29 cellular contexts compared by ENCODE assay signal in the genomic region with DNA sequence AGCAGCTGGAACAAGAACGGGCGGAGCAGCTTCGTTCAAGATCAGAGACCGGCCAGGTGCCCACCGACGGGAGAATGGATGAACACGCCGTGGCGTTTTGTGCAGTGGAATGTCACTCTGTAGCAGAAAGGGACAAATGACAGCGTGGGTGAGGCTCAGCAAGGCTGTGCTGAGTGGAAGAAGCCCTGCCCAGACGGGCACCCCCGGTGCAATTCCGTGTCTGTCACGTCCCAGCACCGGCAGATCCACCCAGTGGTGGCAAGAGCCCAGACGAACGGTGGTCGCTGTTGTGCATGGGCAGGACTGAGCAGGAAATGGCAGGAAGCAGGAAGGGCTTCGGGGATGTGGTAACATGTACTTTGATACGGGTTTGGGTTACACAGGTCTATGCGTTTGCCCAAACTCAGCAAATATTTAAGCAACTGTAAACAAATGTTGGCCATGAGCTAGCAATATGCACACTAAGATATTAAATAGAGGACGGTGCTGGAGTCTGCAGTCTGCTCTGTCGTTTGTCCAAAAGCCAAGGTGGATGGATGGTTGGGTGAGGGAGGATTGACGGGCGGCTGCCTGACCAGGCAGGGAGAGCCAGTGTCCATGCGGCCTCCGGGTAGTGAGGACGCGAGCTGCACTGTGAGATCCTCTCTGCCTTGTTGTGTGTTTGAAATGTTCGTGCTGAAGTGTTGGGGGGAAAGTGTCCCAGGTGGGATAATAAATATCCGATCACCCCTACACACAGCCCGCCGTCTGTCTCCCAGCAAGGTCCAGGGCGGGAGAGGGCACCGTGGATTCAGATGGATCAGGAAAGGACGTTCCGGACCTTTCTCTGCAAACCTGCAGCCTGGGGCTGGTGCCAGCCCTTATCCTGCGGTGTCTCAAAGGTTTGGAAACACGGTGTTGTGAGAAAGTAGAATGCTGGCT. TPM values are rescaled to one million over a fixed set of nuclear protein-coding genes. Genes with fewer than 3 reads are reported as not detected.
DNase-seq lines count a peak whose midpoint lies in the region; ATAC-seq and TF ChIP-seq lines count a peak whose summit lies in the region.
"Had no signal": no experiment of that assay in that cellular context is flagged by ENCODE, and none has a peak within 500 bp of the region (broad histone marks: within the 10 kb centered on the region; RNA-seq: fewer than 3 reads in every experiment).

No MANE protein-coding gene starts in this region.

- BruUV-seq in OCI-LY7 (replicated peaks; lab: Mats Ljungman, UMichigan): no TSS peak

- no peak for TF ChIP-seq POLR2A in body of pancreas (IDR thresholded peaks at IDR 0.05)

- no peaks in the 10 kb centered on the region for H4K20me1 ChIP-seq in OCI-LY7 (ENCODE audit: insufficient read depth, low read length)

- no peak overlapping the region for H2BK12ac ChIP-seq in trophoblast cell (ENCODE audit: low read length)

- H4K12ac ChIP-seq in trophoblast cell (ENCODE audit: low read depth, low read length): no peak overlapping the region

- H3K9ac ChIP-seq in endodermal cell (ENCODE audit: extremely low read depth, low read length, poor library complexity, severe bottlenecking): no peak overlapping the region
- no peak overlapping the region for H3K9ac ChIP-seq in trophoblast cell (ENCODE audit: low read length)
- H3K9ac ChIP-seq: GM23248 had no signal

- peaks cover 0 to 6% (median 3%) of the 10 kb centered on the region in 3 donors for H3K27me3 Mint-ChIP-seq in CD14-positive monocyte (ENCODE audit: low read depth in 3 of 3)
- peaks cover 1% of the 10 kb centered on the region for H3K27me3 Mint-ChIP-seq in endodermal cell (ENCODE audit: insufficient read depth)

- H2BK120ac ChIP-seq in trophoblast cell (ENCODE audit: insufficient read depth, low read length, poor library complexity): no peak overlapping the region

- no peak overlapping the region for H3K23ac ChIP-seq in trophoblast cell (ENCODE audit: low read length)

- H3K4me3 ChIP-seq in endodermal cell (ENCODE audit: low read length): no peak overlapping the region
- no peak overlapping the region for H3K4me3 ChIP-seq in trophoblast cell (ENCODE audit: low read depth, low read length)
- H3K4me3 ChIP-seq in OCI-LY7 (ENCODE audit: low read depth, low read length, poor library complexity, severe bottlenecking): no peak overlapping the region
- no peak overlapping the region for H3K4me3 ChIP-seq in body of pancreas
- H3K4me3 ChIP-seq: ascending aorta, dorsolateral prefrontal cortex, gastroesophageal sphincter, GM23248 had no signal

- WGBS in endodermal cell (ENCODE audit: insufficient coverage in 1 of 2, insufficient read length in 1 of 2), 2 experiments: 89 to 91% methylated on average over 20 to 38 of the region's 39 CpGs
- WGBS in trophoblast cell (ENCODE audit: extremely low coverage, insufficient coverage, insufficient read length): no CpG with 5 or more reads among the region's 39 CpGs
- 43 to 48% methylated on average over 39 of the region's 39 CpGs for WGBS in body of pancreas, 2 donors

- H3K27ac ChIP-seq in endodermal cell (ENCODE audit: low read depth, low read length) (no peak overlapping the region), trophoblast cell (ENCODE audit: low read depth, low read length) (no peak overlapping the region), OCI-LY7 (ENCODE audit: low read depth, low read length, poor library complexity, severe bottlenecking) (no peak overlapping the region), body of pancreas (no peak overlapping the region)
- H3K27ac ChIP-seq: ascending aorta, dorsolateral prefrontal cortex, gastroesophageal sphincter, GM23248, HL-60, RWPE1 had no signal

- no peak overlapping the region for H4K91ac ChIP-seq in trophoblast cell (ENCODE audit: low read depth, low read length)

- H3K9me3 ChIP-seq in endodermal cell (ENCODE audit: control insufficient read depth, low read length) (no peaks in the 10 kb centered on the region), trophoblast cell (ENCODE audit: insufficient read depth, low read depth, low read length) (peaks cover under 1% of the 10 kb centered on the region), OCI-LY7 (ENCODE audit: low read length) (no peaks in the 10 kb centered on the region), body of pancreas (no peaks in the 10 kb centered on the region)
- H3K9me3 ChIP-seq: ascending aorta, gastroesophageal sphincter had no signal

- DNase-seq in CD14-positive monocyte (ENCODE audit: low spot score) (no peak), Kasumi-1 (lab: John Stamatoyannopoulos, UW) (peak; percentile 33 to 34), endodermal cell (peak; percentile 34), trophoblast cell (peak in 1 of 2 donors; percentile 61), OCI-LY7 (ENCODE audit: low spot score) (no peak), body of pancreas (no peak), NCI-H1930 (lab: John Stamatoyannopoulos, UW) (no peak)
- DNase-seq: activated CD4-positive, alpha-beta memory T cell treated with anti-CD3 and anti-CD28 coated beads for 36 hours; activated CD4-positive, CD25-positive, alpha-beta regulatory T cell treated with anti-CD3 and anti-CD28 coated beads, Interleukin-2, amount 50 U/mL, for 72 hours; activated CD8-positive, alpha-beta memory T cell treated with anti-CD3 and anti-CD28 coated beads, Interleukin-2, amount 50 U/mL, for 48 hours; dorsolateral prefrontal cortex; GM23248; hypothalamus; left ventricle myocardium superior; midbrain; NCI-H1417; NCI-H2081 treated with DMSO at 0.1 percent for 48 hours; NCI-H345; NCI-H774; stimulated activated CD4-positive, alpha-beta T cell treated with anti-CD3 and anti-CD28 coated beads, Interleukin-2, amount 100 ng/mL, for 48 hours had no signal

- peak overlapping the region; percentile 18 for H3K14ac ChIP-seq in trophoblast cell (ENCODE audit: low read length)

- H3K27ac Mint-ChIP-seq in CD14-positive monocyte (peak overlapping the region in 1 of 7 donors; percentile 3), endodermal cell (no peak overlapping the region)
- H3K27ac Mint-ChIP-seq: activated CD4-positive, alpha-beta memory T cell treated with anti-CD3 and anti-CD28 coated beads for 36 hours; activated naive CD8-positive, alpha-beta T cell had no signal

- H3K4me1 ChIP-seq in endodermal cell (ENCODE audit: control insufficient read depth, insufficient read depth, low read length) (no peaks in the 10 kb centered on the region), trophoblast cell (ENCODE audit: control insufficient read depth in 1 of 2, insufficient read depth in 2 of 2, low read length in 2 of 2) (peaks cover 10 to 16% of the 10 kb centered on the region in 2 experiments), OCI-LY7 (ENCODE audit: insufficient read depth, low read length, poor library complexity, severe bottlenecking) (no peaks in the 10 kb centered on the region), body of pancreas (no peaks in the 10 kb centered on the region)
- H3K4me1 ChIP-seq: ascending aorta had no signal

- H3K36me3 ChIP-seq in endodermal cell (ENCODE audit: control insufficient read depth, insufficient read depth, low read length) (no peaks in the 10 kb centered on the region), trophoblast cell (ENCODE audit: control insufficient read depth in 1 of 2, insufficient read depth in 2 of 2, low read length in 2 of 2) (no peaks in the 10 kb centered on the region), OCI-LY7 (ENCODE audit: insufficient read depth, low read length) (no peaks in the 10 kb centered on the region), body of pancreas (replicated peaks in 1 of 2; ENCODE audit: insufficient read depth in 1 of 2, low read depth in 2 of 2) (no peaks in the 10 kb centered on the region)
- H3K36me3 ChIP-seq: ascending aorta, gastroesophageal sphincter had no signal

- H2BK5ac ChIP-seq in trophoblast cell (ENCODE audit: low read depth, low read length, poor library complexity): no peak overlapping the region

- H2AFZ ChIP-seq in trophoblast cell (ENCODE audit: insufficient read depth, low read length, poor library complexity) (no peak overlapping the region), OCI-LY7 (ENCODE audit: low read length) (no peak overlapping the region)
- H2AFZ ChIP-seq: GM23248 had no signal

- H3K36me3 Mint-ChIP-seq in CD14-positive monocyte: peaks cover 0 to 3% of the 10 kb centered on the region in 2 donors
- no peaks in the 10 kb centered on the region for H3K36me3 Mint-ChIP-seq in endodermal cell (ENCODE audit: low read depth)
- H3K36me3 Mint-ChIP-seq: activated CD4-positive, alpha-beta memory T cell treated with anti-CD3 and anti-CD28 coated beads for 36 hours; activated naive CD8-positive, alpha-beta T cell; natural killer cell treated with Interleukin-12 subunit alpha and Interleukin-12 subunit beta and Interleukin-15 and Interleukin-18, amount 100 ng/mL, for 72 hours had no signal

- CTCF ChIA-PET in OCI-LY7 (lab: Charles Lee; ENCODE audit: unreplicated experiment): no interaction called here

- H4K8ac ChIP-seq in trophoblast cell (ENCODE audit: low read depth, low read length): no peak overlapping the region

- no peak overlapping the region for H3K4ac ChIP-seq in trophoblast cell (ENCODE audit: low read depth, low read length)

- intact Hi-C loops in CD14-positive monocyte (cut with micrococcal nuclease) (no loop called here), OCI-LY7 (cut with micrococcal nuclease; ENCODE audit: unreplicated experiment) (no loop called here), body of pancreas (cut with DNase I) (no loop called here)

- peak overlapping the region; percentile 12 to 74 for H3K4me3 Mint-ChIP-seq in CD14-positive monocyte
- no peak overlapping the region for H3K4me3 Mint-ChIP-seq in endodermal cell
- H3K4me3 Mint-ChIP-seq: activated CD4-positive, alpha-beta memory T cell treated with anti-CD3 and anti-CD28 coated beads for 36 hours; activated naive CD8-positive, alpha-beta T cell; natural killer cell treated with Interleukin-12 subunit alpha and Interleukin-12 subunit beta and Interleukin-15 and Interleukin-18, amount 100 ng/mL, for 72 hours had no signal

- H3K27me3 ChIP-seq in endodermal cell (ENCODE audit: control insufficient read depth, insufficient read depth, low read length, poor library complexity, severe bottlenecking) (no peaks in the 10 kb centered on the region), trophoblast cell (ENCODE audit: insufficient read depth, low read length) (no peaks in the 10 kb centered on the region), body of pancreas (peaks cover 0 to 5% of the 10 kb centered on the region in 2 donors)
- H3K27me3 ChIP-seq: ascending aorta had no signal

- POLR2A ChIA-PET in OCI-LY7 (lab: Charles Lee): no interaction called here

- H2AK5ac ChIP-seq in trophoblast cell (ENCODE audit: low read length): no peak overlapping the region

- H3K79me2 ChIP-seq in trophoblast cell (ENCODE audit: control insufficient read depth, insufficient read depth, low read length, poor library complexity) (no peaks in the 10 kb centered on the region), OCI-LY7 (ENCODE audit: insufficient read depth, low read depth, low read length) (no peaks in the 10 kb centered on the region)

- no peak for ATAC-seq in body of pancreas
- ATAC-seq: gastroesophageal sphincter, left ventricle myocardium superior had no signal

- no peak overlapping the region for H3K18ac ChIP-seq in trophoblast cell (ENCODE audit: low read length)

- peaks cover 2% of the 10 kb centered on the region for H3K79me1 ChIP-seq in trophoblast cell (ENCODE audit: low read length)

- TF ChIP-seq CTCF in CD14-positive monocyte (IDR thresholded peaks at IDR 0.05) (no peak), endodermal cell (conservative IDR thresholded peaks at IDR 0.05) (no peak), OCI-LY7 (conservative IDR thresholded peaks at IDR 0.05; ENCODE audit: low read length) (no peak), body of pancreas (IDR thresholded peaks at IDR 0.05) (no peak)

- H3K9me2 ChIP-seq in OCI-LY7 (ENCODE audit: insufficient read depth, low read length): no peaks in the 10 kb centered on the region

- peaks cover 0 to 9% (median 2%) of the 10 kb centered on the region in 7 donors for H3K9me3 Mint-ChIP-seq in CD14-positive monocyte
- no peaks in the 10 kb centered on the region for H3K9me3 Mint-ChIP-seq in endodermal cell
- H3K9me3 Mint-ChIP-seq: activated CD4-positive, alpha-beta memory T cell treated with anti-CD3 and anti-CD28 coated beads for 36 hours; natural killer cell treated with Interleukin-12 subunit alpha and Interleukin-12 subunit beta and Interleukin-15 and Interleukin-18, amount 100 ng/mL, for 72 hours had no signal

- H3K4me2 ChIP-seq in trophoblast cell (ENCODE audit: low read length) (no peak overlapping the region), OCI-LY7 (ENCODE audit: low read length) (no peak overlapping the region)

- peaks cover 69% of the 10 kb centered on the region for H3K4me1 Mint-ChIP-seq in CD14-positive monocyte
- H3K4me1 Mint-ChIP-seq in endodermal cell: peaks cover 4% of the 10 kb centered on the region

RNA-seq across cellular contexts. Expression of gene COX4I1, which starts 48.4 kb away (rescaled TPM):
- polyA plus RNA-seq in CD14-positive monocyte: 1,000 to 10,000 TPM; 1,132 to 1,312 TPM
- total RNA-seq in endodermal cell (100 to 1,000 TPM; 436 to 471 TPM), OCI-LY7 (2022) (542 and 581 TPM in 2 replicates), body of pancreas (100 to 1,000 TPM; 259 to 291 TPM)
- 553 TPM for polyA plus RNA-seq in endodermal cell (2013, experiment 1 of 2)
- polyA plus RNA-seq in endodermal cell (2013, experiment 2 of 2): 508 TPM
- 813 and 830 TPM in 2 replicates for polyA plus RNA-seq in trophoblast cell (2013)
- 569 and 633 TPM in 2 replicates for total RNA-seq in OCI-LY7 (2014; rRNA removed; shearing (Covaris generic))

RNA-seq across cellular contexts. Expression of gene EMC8, which starts 48.6 kb away (rescaled TPM):
- polyA plus RNA-seq in CD14-positive monocyte: 10 to 100 TPM; 28.2 to 30.0 TPM
- total RNA-seq in endodermal cell (10 to 100 TPM; 60.1 to 67.6 TPM), OCI-LY7 (2022) (47.5 and 54.4 TPM in 2 replicates), body of pancreas (10 to 100 TPM; 16.3 to 30.7 TPM)
- 39.9 TPM for polyA plus RNA-seq in endodermal cell (2013, experiment 1 of 2)
- 37.1 TPM for polyA plus RNA-seq in endodermal cell (2013, experiment 2 of 2)
- 26.2 and 26.6 TPM in 2 replicates for polyA plus RNA-seq in trophoblast cell (2013)
- total RNA-seq in OCI-LY7 (2014; rRNA removed; shearing (Covaris generic)): 37.6 and 54.0 TPM in 2 replicates

RNA-seq across cellular contexts. Expression of gene IRF8, which starts 51.0 kb away (rescaled TPM):
- 100 to 1,000 TPM; 157 to 187 TPM for polyA plus RNA-seq in CD14-positive monocyte
- total RNA-seq in endodermal cell (under 1 TPM; 0.24 to 0.75 TPM), OCI-LY7 (2022) (210 and 224 TPM in 2 replicates), body of pancreas (1 to 10 TPM; 6.2 to 8.2 TPM)
- polyA plus RNA-seq in endodermal cell (2013, experiment 1 of 2): 0.64 TPM
- 0.21 TPM for polyA plus RNA-seq in endodermal cell (2013, experiment 2 of 2)
- polyA plus RNA-seq in trophoblast cell (2013): 4.1 and 4.2 TPM in 2 replicates
- 181 and 188 TPM in 2 replicates for total RNA-seq in OCI-LY7 (2014; rRNA removed; shearing (Covaris generic))
- total RNA-seq: endothelial cell of umbilical vein, fibroblast of lung, GM23248, osteocyte had no signal
- polyA plus RNA-seq: endothelial cell of umbilical vein had no signal

Comparison
In these comparisons a context has a peak if more than half of its experiments do, and no peak if none do; other contexts are left out.
1. DNase-seq: peak in Kasumi-1 (2 of 2) and endodermal cell (single experiment); none in CD14-positive monocyte (single experiment), OCI-LY7 (single experiment), body of pancreas (0 of 4) and NCI-H1930 (0 of 2).
2. RNA of gene IRF8, which starts 51.0 kb away (total RNA-seq): 181 to 224 TPM in OCI-LY7; 6.2 to 8.2 TPM in body of pancreas and 0.24 to 0.75 TPM in endodermal cell; every median in the first group is over 10 times any median in the second.